15 cellular contexts compared by ENCODE assay signal in the genomic region with DNA sequence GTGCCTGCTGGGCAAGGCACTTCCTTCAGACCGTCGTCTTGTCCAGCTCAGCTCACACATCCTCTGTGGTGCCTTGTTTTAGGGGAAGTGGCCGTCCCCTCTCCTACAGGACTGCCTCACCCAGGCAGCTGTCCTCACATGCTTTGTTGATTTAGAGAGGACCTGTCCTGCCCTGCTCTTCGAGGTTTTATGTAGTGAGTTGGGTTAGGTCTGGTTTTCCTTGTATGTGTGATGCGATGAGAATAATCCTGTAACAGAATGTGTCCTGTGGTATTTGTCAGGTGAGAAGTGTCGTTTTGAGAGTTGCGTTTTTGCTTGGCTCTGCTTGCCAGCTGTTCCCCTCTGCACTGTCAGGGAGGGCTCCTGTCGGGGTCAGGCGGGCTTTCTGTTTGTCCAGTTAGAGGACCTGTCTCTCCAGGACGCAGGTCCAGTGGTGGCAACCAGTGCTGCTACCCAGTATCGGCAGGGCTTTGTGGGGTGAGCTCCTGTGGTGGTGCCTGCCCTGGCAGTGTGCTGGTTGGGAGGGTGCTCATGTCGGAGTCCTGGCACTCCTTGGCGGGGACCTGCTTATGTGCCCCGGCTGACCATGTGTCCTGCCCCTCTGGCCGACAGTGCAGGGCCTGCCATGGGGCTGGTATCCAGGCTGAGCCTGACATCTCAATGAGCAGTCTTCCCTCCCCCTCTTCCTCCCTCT. TPM values are rescaled to one million over a fixed set of nuclear protein-coding genes. Genes with fewer than 3 reads are reported as not detected.
DNase-seq lines count a peak whose midpoint lies in the region; ATAC-seq, FAIRE-seq and TF ChIP-seq lines count a peak whose summit lies in the region.
"Had no signal": no experiment of that assay in that cellular context is flagged by ENCODE, and none has a peak within 500 bp of the region (broad histone marks: within the 10 kb centered on the region; RNA-seq: fewer than 3 reads in every experiment).

No MANE protein-coding gene starts in this region.

- POLR2A ChIA-PET in HepG2 (lab: Yijun Ruan, JAX): no interaction called here

- H3K36me3 ChIP-seq in HepG2 (replicated peaks in 1 of 2; ENCODE audit: control insufficient read depth in 1 of 2, insufficient read depth in 2 of 2, low read length in 2 of 2): peaks cover 19 to 41% of the 10 kb centered on the region in 2 experiments; a peak in 4 of 5 replicates
- H3K36me3 ChIP-seq in right lobe of liver: peaks cover 0 to 39% (median 21%) of the 10 kb centered on the region in 4 donors

- no peaks in the 10 kb centered on the region for H3K27me3 ChIP-seq in HepG2 (ENCODE audit: control insufficient read depth in 1 of 2, insufficient read depth in 2 of 2, low read length in 2 of 2)
- no peaks in the 10 kb centered on the region for H3K27me3 ChIP-seq in right lobe of liver
- H3K27me3 ChIP-seq: stomach had no signal

- H3K4me1 ChIP-seq in HepG2 (ENCODE audit: insufficient read depth, low read length) (no peaks in the 10 kb centered on the region), right lobe of liver (no peaks in the 10 kb centered on the region)
- H3K4me1 ChIP-seq: stomach had no signal

- intact Hi-C loops in HepG2 (cut with micrococcal nuclease; ENCODE audit: unreplicated experiment) (no loop called here), right lobe of liver (cut with DNase I) (no loop called here)

- no peaks in the 10 kb centered on the region for H3K79me2 ChIP-seq in HepG2 (ENCODE audit: insufficient read depth, low read length)

- TF ChIP-seq RAD21 in HepG2 (CRISPR knock-in tag; IDR thresholded peaks at IDR 0.05): no peak

- H2AFZ ChIP-seq in HepG2 (ENCODE audit: low read length): no peak overlapping the region

- H3K4me2 ChIP-seq in HepG2 (ENCODE audit: low read depth, low read length): no peak overlapping the region

- peaks cover 22% of the 10 kb centered on the region for H3K27me3 Mint-ChIP-seq in endothelial cell (ENCODE audit: unreplicated experiment)

- ATAC-seq in HepG2 (peak; percentile 42), right lobe of liver (no peak), HG02798 (IDR thresholded peaks at IDR 0.05; ENCODE audit: poor library complexity, unreplicated experiment) (no peak)

- peak overlapping the region; percentile 72 for H3K27ac Mint-ChIP-seq in endothelial cell (ENCODE audit: unreplicated experiment)

- H3K27ac ChIP-seq in HepG2 (ENCODE audit: extremely low read length, insufficient read depth, low read length) (no peak overlapping the region), right lobe of liver (no peak overlapping the region)
- H3K27ac ChIP-seq: C4-2B, stomach had no signal

- TF ChIP-seq EP300 in HepG2 (IDR thresholded peaks at IDR 0.05; ENCODE audit: low read depth in 2 of 2, low read length in 2 of 2) (no peak), HepG2 (CRISPR knock-in tag; IDR thresholded peaks at IDR 0.05; ENCODE audit: borderline replicate concordance) (no peak)

- no peak for FAIRE-seq in HepG2 (lab: Jason Lieb, UNC)

- DNase-seq in HepG2 (ENCODE audit: low spot score) (no peak), right lobe of liver (no peak), SW480 (ENCODE audit: low spot score) (peak; percentile 20), endothelial cell (ENCODE audit: low spot score) (no peak), T-helper 9 cell (no peak), NCI-H1436 (lab: John Stamatoyannopoulos, UW) (no peak), amygdala (lab: John Stamatoyannopoulos, UW) (no peak)
- DNase-seq: NCI-H1092; RPMI8226; stimulated activated CD4-positive, alpha-beta T cell treated with anti-CD3 and anti-CD28 coated beads, Interleukin-2, amount 100 ng/mL, for 48 hours; stomach had no signal

- in situ Hi-C loops in HepG2 (cut with HindIII; ENCODE audit: extremely low pct_ligation_motif_present, low pct_unique_long_range_greater_than_20kb): no loop called here

- WGBS in HepG2 (ENCODE audit: low lambda C conversion rate): 91% methylated on average over 10 of the region's 15 CpGs
- WGBS in right lobe of liver (ENCODE audit: insufficient coverage, low coverage, low lambda C conversion rate, missing lambda C conversion rate): 51% methylated on average over 6 of the region's 15 CpGs

- TF ChIP-seq CTCF in HepG2 (CRISPR knock-in tag; IDR thresholded peaks at IDR 0.05): no peak
- TF ChIP-seq CTCF in right lobe of liver (IDR thresholded peaks at IDR 0.05): no peak
- TF ChIP-seq CTCF in endothelial cell (IDR thresholded peaks at IDR 0.05; ENCODE audit: unreplicated experiment): no peak

- H4K20me1 ChIP-seq in HepG2 (ENCODE audit: insufficient read depth, low read length): no peaks in the 10 kb centered on the region

- no peak overlapping the region for H3K4me3 ChIP-seq in HepG2 (replicated peaks in 1 of 3; ENCODE audit: insufficient read depth in 1 of 3, low read depth in 2 of 3, low read length in 3 of 3)
- H3K4me3 ChIP-seq in right lobe of liver: no peak overlapping the region
- H3K4me3 ChIP-seq: stomach had no signal

- TF ChIP-seq POLR2A in HepG2 (IDR thresholded peaks at IDR 0.05; ENCODE audit: insufficient read depth in 1 of 2, low read depth in 2 of 2, low read length in 2 of 2) (no peak), right lobe of liver (IDR thresholded peaks at IDR 0.05) (no peak)

- peak overlapping the region; percentile 80 for H3K4me3 Mint-ChIP-seq in endothelial cell (ENCODE audit: unreplicated experiment)

- H3K4me1 Mint-ChIP-seq in endothelial cell (ENCODE audit: unreplicated experiment): peaks cover 10% of the 10 kb centered on the region

- no peaks in the 10 kb centered on the region for H3K9me3 Mint-ChIP-seq in endothelial cell (ENCODE audit: unreplicated experiment)

- H3K9ac ChIP-seq in HepG2 (ENCODE audit: insufficient read depth, low read depth, low read length): no peak overlapping the region

- H3K9me3 ChIP-seq in HepG2 (ENCODE audit: low read length): no peaks in the 10 kb centered on the region
- H3K9me3 ChIP-seq in right lobe of liver: no peaks in the 10 kb centered on the region
- H3K9me3 ChIP-seq: stomach had no signal

- no TSS peak for BruUV-seq in HepG2 (replicated peaks; lab: Mats Ljungman, UMichigan)

- H3K36me3 Mint-ChIP-seq in endothelial cell (ENCODE audit: low read depth, unreplicated experiment): peaks cover 36% of the 10 kb centered on the region

- CTCF ChIA-PET in HepG2 (lab: Yijun Ruan, JAX; ENCODE audit: low intra/inter-chr PET ratio, low total read pairs): no interaction called here

TF ChIP-seq in HepG2, 621 proteins besides CTCF, POLR2A, EP300 and RAD21:
- TF ChIP-seq KLF13 (CRISPR knock-in tag; IDR thresholded peaks at IDR 0.05) (no peak), ZNF263 (CRISPR knock-in tag; IDR thresholded peaks at IDR 0.05) (peak; percentile 48; the same call in 1 of the 2 replicates)
- TF ChIP-seq, protein P1, sequence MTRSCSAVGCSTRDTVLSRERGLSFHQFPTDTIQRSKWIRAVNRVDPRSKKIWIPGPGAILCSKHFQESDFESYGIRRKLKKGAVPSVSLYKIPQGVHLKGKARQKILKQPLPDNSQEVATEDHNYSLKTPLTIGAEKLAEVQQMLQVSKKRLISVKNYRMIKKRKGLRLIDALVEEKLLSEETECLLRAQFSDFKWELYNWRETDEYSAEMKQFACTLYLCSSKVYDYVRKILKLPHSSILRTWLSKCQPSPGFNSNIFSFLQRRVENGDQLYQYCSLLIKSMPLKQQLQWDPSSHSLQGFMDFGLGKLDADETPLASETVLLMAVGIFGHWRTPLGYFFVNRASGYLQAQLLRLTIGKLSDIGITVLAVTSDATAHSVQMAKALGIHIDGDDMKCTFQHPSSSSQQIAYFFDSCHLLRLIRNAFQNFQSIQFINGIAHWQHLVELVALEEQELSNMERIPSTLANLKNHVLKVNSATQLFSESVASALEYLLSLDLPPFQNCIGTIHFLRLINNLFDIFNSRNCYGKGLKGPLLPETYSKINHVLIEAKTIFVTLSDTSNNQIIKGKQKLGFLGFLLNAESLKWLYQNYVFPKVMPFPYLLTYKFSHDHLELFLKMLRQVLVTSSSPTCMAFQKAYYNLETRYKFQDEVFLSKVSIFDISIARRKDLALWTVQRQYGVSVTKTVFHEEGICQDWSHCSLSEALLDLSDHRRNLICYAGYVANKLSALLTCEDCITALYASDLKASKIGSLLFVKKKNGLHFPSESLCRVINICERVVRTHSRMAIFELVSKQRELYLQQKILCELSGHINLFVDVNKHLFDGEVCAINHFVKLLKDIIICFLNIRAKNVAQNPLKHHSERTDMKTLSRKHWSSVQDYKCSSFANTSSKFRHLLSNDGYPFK (CRISPR knock-in tag; IDR thresholded peaks at IDR 0.05; ENCODE audit: borderline replicate concordance): no peak

RNA-seq across cellular contexts. Expression of a gene that starts 41.3 kb away (rescaled TPM):
- total RNA-seq in HepG2 (2016; rRNA removed; fragmentation: Illumina TruSeq; extraction: Trizol) (not detected in 2 replicates), right lobe of liver (1 to 10 TPM in 2 of 6 experiments, under 1 TPM in 4; 0.31 to 2.1 (median 0.72) TPM), endothelial cell (ENCODE audit: unreplicated experiment) (not detected)
- not detected in 2 replicates for total RNA-seq in HepG2 (2016; cell fraction: cytosol; rRNA removed; fragmentation: Illumina TruSeq; extraction: Trizol; ENCODE audit: low read depth)
- not detected in 2 replicates for total RNA-seq in HepG2 (2016; cell fraction: insoluble cytoplasmic fraction; rRNA removed; fragmentation: Illumina TruSeq; extraction: Trizol)
- not detected in 2 replicates for total RNA-seq in HepG2 (2016; cell fraction: membrane; rRNA removed; fragmentation: Illumina TruSeq; extraction: Trizol)
- total RNA-seq in HepG2 (2016; cell fraction: nucleus; rRNA removed; fragmentation: Illumina TruSeq; extraction: Trizol): not detected in 2 replicates
- polyA plus RNA-seq in HepG2 (2011; rRNA removed): not detected in 2 replicates
- polyA plus RNA-seq in HepG2 (2011; cell fraction: cytosol; rRNA removed): not detected in 2 replicates
- not detected in 2 replicates for polyA plus RNA-seq in HepG2 (2011; cell fraction: nucleus; rRNA removed)
- polyA plus RNA-seq in HepG2 (2012): 0.03 and 0.08 TPM in 2 replicates
- polyA plus RNA-seq in HepG2 (2016; cell fraction: cytosol; fragmentation: Illumina TruSeq; extraction: Trizol; ENCODE audit: low read depth): not detected in 2 replicates
- not detected in 2 replicates for polyA plus RNA-seq in HepG2 (2016; cell fraction: insoluble cytoplasmic fraction; fragmentation: Illumina TruSeq; extraction: Trizol; ENCODE audit: low read depth)
- polyA plus RNA-seq in HepG2 (2016; cell fraction: membrane; fragmentation: Illumina TruSeq; extraction: Trizol; ENCODE audit: low read depth): not detected in 2 replicates
- polyA plus RNA-seq in HepG2 (2016; cell fraction: nucleus; fragmentation: Illumina TruSeq; extraction: Trizol; ENCODE audit: insufficient read depth, low read depth): not detected in 2 replicates
- polyA minus RNA-seq in HepG2 (2011; rRNA and poly(A)+ RNA removed; ENCODE audit: low replicate concordance): not detected in 2 replicates
- polyA minus RNA-seq in HepG2 (2011; cell fraction: cytosol; rRNA and poly(A)+ RNA removed): not detected in 2 replicates
- polyA minus RNA-seq in HepG2 (2011; cell fraction: nucleus; rRNA and poly(A)+ RNA removed): not detected in 2 replicates
- total RNA-seq: fibroblast of lung, HT1080 had no signal
- polyA plus RNA-seq: fibroblast of lung had no signal
